ENCODE assay signal across 13 cellular contexts in the genomic region with DNA sequence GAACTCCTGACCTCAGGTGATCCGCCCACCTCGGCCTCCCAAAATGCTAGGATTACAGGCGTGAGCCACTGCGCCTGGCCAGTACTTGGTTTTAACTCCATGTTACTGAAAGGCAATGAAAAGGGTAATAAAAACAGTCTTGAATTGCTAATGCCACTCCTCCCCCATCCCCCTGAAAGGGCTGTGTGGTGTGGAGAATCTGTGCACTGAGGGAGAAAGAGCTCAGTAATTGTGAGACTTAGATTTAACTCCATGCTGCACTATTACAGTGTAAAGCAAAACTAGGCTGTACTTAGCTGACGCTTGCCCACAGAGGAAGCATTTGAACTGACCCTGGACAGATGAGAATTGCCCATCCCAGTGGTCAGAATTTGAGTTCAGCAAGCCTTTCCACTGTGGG.
DNase-seq lines count a peak whose midpoint lies in the region; ATAC-seq and TF ChIP-seq lines count a peak whose summit lies in the region.
"Had no signal": no experiment of that assay in that cellular context is flagged by ENCODE, and none has a peak within 500 bp of the region (broad histone marks: within the 10 kb centered on the region; RNA-seq: fewer than 3 reads in every experiment).

No MANE protein-coding gene starts in this region.

- CTCF ChIA-PET in WTC11 (lab: Charles Lee) = no interaction called here

- peak overlapping the region; percentile 65 for H2AFZ ChIP-seq in neuron (ENCODE audit: low read depth, low read length)
- H2AFZ ChIP-seq in mesenchymal stem cell (ENCODE audit: low read depth, low read length) = no peak overlapping the region

- H3K9ac ChIP-seq in mesenchymal stem cell (ENCODE audit: low read length) = no peak overlapping the region
- H3K9ac ChIP-seq: BLaER1 treated with 17β-estradiol and CSF1 and Interleukin-3, amounts not matched to agents 10 nM and 100 nM had no signal

- no peak overlapping the region for H3K4me2 ChIP-seq in mesenchymal stem cell (ENCODE audit: low read length, poor library complexity, severe bottlenecking)
- H3K4me2 ChIP-seq: BLaER1 treated with 17β-estradiol and CSF1 and Interleukin-3, amounts not matched to agents 10 nM and 100 nM had no signal

- H2AK5ac ChIP-seq in mesenchymal stem cell (ENCODE audit: low read length, severe bottlenecking) = no peak overlapping the region

- H3K4me3 ChIP-seq in neuron (ENCODE audit: low read length) (no peak overlapping the region), mesenchymal stem cell (ENCODE audit: insufficient read depth in 1 of 2, low read depth in 1 of 2, low read length in 2 of 2) (no peak overlapping the region)
- H3K4me3 ChIP-seq: BLaER1 treated with 17β-estradiol and CSF1 and Interleukin-3, amounts not matched to agents 10 nM and 100 nM; GM12878 had no signal

- no peak overlapping the region for H2BK5ac ChIP-seq in mesenchymal stem cell (ENCODE audit: low read depth, low read length, poor library complexity, severe bottlenecking)

- no peak overlapping the region for H2BK120ac ChIP-seq in mesenchymal stem cell (ENCODE audit: low read depth, low read length)

- peaks cover 12% of the 10 kb centered on the region for H3K4me1 Mint-ChIP-seq in WTC11
- H3K4me1 Mint-ChIP-seq: CD4-positive, CD25-positive, alpha-beta regulatory T cell had no signal

- H3K79me1 ChIP-seq in mesenchymal stem cell (replicated peaks; ENCODE audit: low read length, poor library complexity, severe bottlenecking) = no peaks in the 10 kb centered on the region

- no peak overlapping the region for H3K23ac ChIP-seq in mesenchymal stem cell (ENCODE audit: low read length in 2 of 2)

- no peak overlapping the region for H3K4ac ChIP-seq in mesenchymal stem cell (ENCODE audit: low read depth in 1 of 2, low read length in 2 of 2)

- no peak overlapping the region for H4K8ac ChIP-seq in mesenchymal stem cell (ENCODE audit: low read length)

- no peak overlapping the region for H2BK12ac ChIP-seq in mesenchymal stem cell (ENCODE audit: low read length in 2 of 2)

- no peak overlapping the region for H3K27ac Mint-ChIP-seq in WTC11
- H3K27ac Mint-ChIP-seq: CD4-positive, CD25-positive, alpha-beta regulatory T cell had no signal

- no peaks in the 10 kb centered on the region for H3K27me3 Mint-ChIP-seq in WTC11 (ENCODE audit: low read depth)
- H3K27me3 Mint-ChIP-seq: CD4-positive, CD25-positive, alpha-beta regulatory T cell had no signal

- ATAC-seq in WTC11 (peak; percentile 59), HG02571 (IDR thresholded peaks at IDR 0.05; ENCODE audit: unreplicated experiment) (no peak)
- ATAC-seq: GM12878 had no signal

- no peak overlapping the region for H3K14ac ChIP-seq in mesenchymal stem cell (ENCODE audit: low read length in 2 of 2)

- POLR2A ChIA-PET in WTC11 (lab: Charles Lee) = no interaction called here

- no peak overlapping the region for H3K27ac ChIP-seq in mesenchymal stem cell (ENCODE audit: low read length, poor library complexity, severe bottlenecking)
- H3K27ac ChIP-seq: BLaER1 treated with 17β-estradiol and CSF1 and Interleukin-3, amounts not matched to agents 10 nM and 100 nM had no signal

- 83% methylated on average over 3 of the region's 5 CpGs for WGBS in mesenchymal stem cell

- H3K18ac ChIP-seq in mesenchymal stem cell (ENCODE audit: low read depth in 1 of 2, low read length in 2 of 2) = no peak overlapping the region

- H3K4me3 Mint-ChIP-seq in WTC11 = no peak overlapping the region
- H3K4me3 Mint-ChIP-seq: CD4-positive, CD25-positive, alpha-beta regulatory T cell had no signal

- no peak overlapping the region for H2BK15ac ChIP-seq in mesenchymal stem cell (ENCODE audit: low read depth, poor library complexity, severe bottlenecking)

- no peak overlapping the region for H4K91ac ChIP-seq in mesenchymal stem cell (ENCODE audit: low read length)

- TF ChIP-seq CTCF in WTC11 (IDR thresholded peaks at IDR 0.05) = no peak

- peak; percentile 24 for DNase-seq in ELF-1 (ENCODE audit: low read depth, low spot score)
- no peak for DNase-seq in WTC11 (ENCODE audit: low spot score)
- peak; percentile 41 for DNase-seq in islet precursor cell
- no peak for DNase-seq in SKM-1 (lab: John Stamatoyannopoulos, UW; ENCODE audit: unreplicated experiment)
- DNase-seq in mesenchymal stem cell = no peak
- no peak for DNase-seq in globus pallidus (ENCODE audit: low spot score)
- DNase-seq: ACHN; CD4-positive, CD25-positive, alpha-beta regulatory T cell; H7 had no signal

- H3K9me3 Mint-ChIP-seq in WTC11 = no peaks in the 10 kb centered on the region
- H3K9me3 Mint-ChIP-seq: CD4-positive, CD25-positive, alpha-beta regulatory T cell had no signal

- H3K9me3 ChIP-seq in neuron (ENCODE audit: low read length) = no peaks in the 10 kb centered on the region
- H3K9me3 ChIP-seq in mesenchymal stem cell (ENCODE audit: control insufficient read depth, low read length) = no peaks in the 10 kb centered on the region
- H3K9me3 ChIP-seq: BLaER1 treated with 17β-estradiol and CSF1 and Interleukin-3, amounts not matched to agents 10 nM and 100 nM had no signal

- no peaks in the 10 kb centered on the region for H3K36me3 Mint-ChIP-seq in WTC11
- H3K36me3 Mint-ChIP-seq: CD4-positive, CD25-positive, alpha-beta regulatory T cell had no signal

- H3K27me3 ChIP-seq in neuron (ENCODE audit: insufficient read depth, low read length) (no peaks in the 10 kb centered on the region), mesenchymal stem cell (ENCODE audit: control insufficient read depth in 1 of 2, insufficient read depth in 1 of 2, low read length in 2 of 2) (no peaks in the 10 kb centered on the region)
- H3K27me3 ChIP-seq: BLaER1 treated with 17β-estradiol and CSF1 and Interleukin-3, amounts not matched to agents 10 nM and 100 nM had no signal

- H3K4me1 ChIP-seq in neuron (ENCODE audit: insufficient read depth, low read length) = peaks cover 6% of the 10 kb centered on the region
- peaks cover 5% of the 10 kb centered on the region for H3K4me1 ChIP-seq in mesenchymal stem cell (ENCODE audit: control insufficient read depth, insufficient read depth, low read depth, low read length)
- H3K4me1 ChIP-seq: BLaER1 treated with 17β-estradiol and CSF1 and Interleukin-3, amounts not matched to agents 10 nM and 100 nM had no signal

- no peaks in the 10 kb centered on the region for H3K36me3 ChIP-seq in neuron (ENCODE audit: insufficient read depth, low read length)
- H3K36me3 ChIP-seq in mesenchymal stem cell (ENCODE audit: control insufficient read depth in 1 of 2, insufficient read depth in 2 of 2, low read depth in 1 of 2, low read length in 2 of 2) = no peaks in the 10 kb centered on the region
- H3K36me3 ChIP-seq: BLaER1 treated with 17β-estradiol and CSF1 and Interleukin-3, amounts not matched to agents 10 nM and 100 nM had no signal

TF ChIP-seq in WTC11, 78 proteins besides CTCF, POLR2A, EP300 and RAD21:
- no peak for TF ChIP-seq ZSCAN18 (CRISPR knock-in tag; IDR thresholded peaks at IDR 0.05)

Comparison
In these comparisons a context has a peak if more than half of its experiments do, and no peak if none do; other contexts are left out.
1. DNase-seq: peak in ELF-1 (single experiment) and islet precursor cell (single experiment); none in WTC11 (single experiment), SKM-1 (single experiment), mesenchymal stem cell (single experiment) and globus pallidus (single experiment).